Comparison of ENCODE assay signal across 8 cellular contexts in genomic region chr12:76790564-76791552, GRCh38. TPM values are rescaled to one million over a fixed set of nuclear protein-coding genes. Genes with fewer than 3 reads are reported as not detected.
DNase-seq lines count a peak whose midpoint lies in the region; ATAC-seq, FAIRE-seq and TF ChIP-seq lines count a peak whose summit lies in the region.

No MANE protein-coding gene starts in this region.

- WGBS in pancreas, 2 donors = 38 to 42% methylated on average over 4 of the region's 4 CpGs

- H4K20me1 ChIP-seq in DND-41 (ENCODE audit: insufficient read depth, low read length) = peaks cover 29% of the 10 kb centered on the region

- H3K9me3 ChIP-seq in DND-41 (ENCODE audit: insufficient read depth, low read length, severe bottlenecking) = no peaks in the 10 kb centered on the region
- no peaks in the 10 kb centered on the region for H3K9me3 ChIP-seq in pancreas

- ATAC-seq in DND-41 (ENCODE audit: insufficient read depth, low read depth) = peak; percentile 54; the same call in 2 of the 3 replicates
- ATAC-seq in pancreas = peak; percentile 67 to 85 (median 80)
- no peak for ATAC-seq in sciatic nerve

- no peak overlapping the region for H2AFZ ChIP-seq in DND-41 (ENCODE audit: low read depth, low read length)

- intact Hi-C loops in pancreas (cut with DNase I) (no loop called here), sciatic nerve (cut with DNase I) (loop anchor here (10.0 kb wide), 1 partner anchor 166 kb away; no protein-coding TSS in a partner anchor)

- no peak overlapping the region for H3K9ac ChIP-seq in DND-41 (ENCODE audit: low read depth, low read length)

- H3K4me3 ChIP-seq in DND-41 (ENCODE audit: low read depth in 1 of 2, low read length in 2 of 2) (no peak overlapping the region), pancreas (no peak overlapping the region)

- no peak for TF ChIP-seq POLR2A in erythroblast (IDR thresholded peaks at IDR 0.05; ENCODE audit: low read length)

- no peak for DNase-seq in DND-41
- peak; percentile 7 for DNase-seq in HPDE6-E6E7 (ENCODE audit: extremely low spot score)
- DNase-seq in OCI-M1 (lab: John Stamatoyannopoulos, UW) = peak; percentile 55
- DNase-seq in erythroblast (lab: John Stamatoyannopoulos, UW) = peak; percentile 43 to 57
- no peak for DNase-seq in pancreas
- DNase-seq in occipital lobe (lab: John Stamatoyannopoulos, UW) = no peak
- DNase-seq in COR-L47 (lab: John Stamatoyannopoulos, UW) = no peak
- no peak for DNase-seq in sciatic nerve (ENCODE audit: low spot score)

- H3K27ac ChIP-seq in DND-41 (ENCODE audit: low read length) (no peak overlapping the region), pancreas (no peak overlapping the region)

- H3K4me2 ChIP-seq in DND-41 (ENCODE audit: insufficient read depth, low read length) = no peak overlapping the region

- H3K36me3 ChIP-seq in DND-41 (ENCODE audit: insufficient read depth, low read length) (no peaks in the 10 kb centered on the region), pancreas (no peaks in the 10 kb centered on the region)

- TF ChIP-seq CTCF in DND-41 (IDR thresholded peaks at IDR 0.05; ENCODE audit: borderline replicate concordance, extremely low read depth, low read length, poor library complexity, severe bottlenecking) (peak; percentile 60), pancreas (IDR thresholded peaks at IDR 0.05) (peak; percentile 41 to 52 (median 46))

- no peaks in the 10 kb centered on the region for H3K4me1 ChIP-seq in DND-41 (ENCODE audit: insufficient read depth, low read length)
- H3K4me1 ChIP-seq in pancreas = peaks cover 11 to 19% (median 11%) of the 10 kb centered on the region in 3 donors

- no peaks in the 10 kb centered on the region for H3K27me3 ChIP-seq in DND-41 (ENCODE audit: insufficient read depth, low read length, poor library complexity)
- H3K27me3 ChIP-seq in pancreas = no peaks in the 10 kb centered on the region

- H3K79me2 ChIP-seq in DND-41 (ENCODE audit: insufficient read depth, low read length) = peaks cover 63% of the 10 kb centered on the region

- peak; percentile 98 for FAIRE-seq in pancreas (lab: Jason Lieb, UNC)

RNA-seq across cellular contexts. Expression of gene ZDHHC17, which starts 26.9 kb away (rescaled TPM):
- 10 to 100 TPM in 5 of 6 donors, 1 to 10 TPM in 1; 9.8 to 24.3 (median 14.4) TPM for total RNA-seq in pancreas
- polyA plus RNA-seq in pancreas = 10 to 100 TPM in 1 of 2 donors, 1 to 10 TPM in 1; 9.5 to 18.8 TPM
- 300 TPM for total RNA-seq in occipital lobe
- total RNA-seq in sciatic nerve = 67.3 TPM

Comparison
In these comparisons a context has a peak if more than half of its experiments do, and no peak if none do; other contexts are left out.
1. DNase-seq: peak in HPDE6-E6E7 (single experiment), OCI-M1 (single experiment) and erythroblast (2 of 2); none in DND-41 (single experiment), pancreas (0 of 6), occipital lobe (single experiment), COR-L47 (single experiment) and sciatic nerve (single experiment).